Comparison of ENCODE assay signal across 8 cellular contexts in genomic region chr6:47241742-47242482, GRCh38.
DNase-seq lines count a peak whose midpoint lies in the region; ATAC-seq, FAIRE-seq and TF ChIP-seq lines count a peak whose summit lies in the region.

No MANE protein-coding gene starts in this region.

- H3K9ac ChIP-seq in BLaER1 treated with 17β-estradiol and CSF1 and Interleukin-3, amounts not matched to agents 10 nM and 100 nM = peak overlapping the region; percentile 48 to 76 (median 65); a peak in 21 of 22 replicates
- H3K9ac ChIP-seq in GM12878 (ENCODE audit: control insufficient read depth, insufficient read depth, low read length) = peak overlapping the region; percentile 19; the same call in 1 of the 2 replicates
- H3K9ac ChIP-seq in mucosa of stomach (ENCODE audit: low read length) = peak overlapping the region; percentile 17

- 29% methylated on average over 4 of the region's 4 CpGs for WGBS in GM12878 (ENCODE audit: insufficient coverage, insufficient replicate concordance, low lambda C conversion rate, missing lambda C conversion rate)

- H3K27me3 ChIP-seq in BLaER1 treated with 17β-estradiol and CSF1 and Interleukin-3, amounts not matched to agents 10 nM and 100 nM = no peaks in the 10 kb centered on the region
- H3K27me3 ChIP-seq in GM12878 (replicated peaks in 1 of 2; ENCODE audit: control insufficient read depth in 2 of 2, insufficient read depth in 2 of 2, low read length in 1 of 2) (no peaks in the 10 kb centered on the region), mucosa of stomach (ENCODE audit: control insufficient read depth, insufficient read depth, low read length) (no peaks in the 10 kb centered on the region)

- TF ChIP-seq POLR2A in GM12878 (IDR thresholded peaks at IDR 0.05; ENCODE audit: low read depth, low read length) = no peak

- RAD21 ChIA-PET in GM12878 (lab: Charles Lee; ENCODE audit: unreplicated experiment) = interaction anchor here (0.6 to 1.7 kb wide), 10 partner anchors 11 to 492 kb away, joined by 3 to 8 read pairs (median 4); no protein-coding TSS in a partner anchor

- CTCF ChIA-PET in GM12878 (lab: Yijun Ruan, JAX) = interaction anchor here (0.8 to 1.4 kb wide), 5 partner anchors 10 to 389 kb away, joined by 3 to 5 read pairs (median 4); no protein-coding TSS in a partner anchor

- no peaks in the 10 kb centered on the region for H4K20me1 ChIP-seq in BLaER1 treated with 17β-estradiol and CSF1 and Interleukin-3, amounts not matched to agents 10 nM and 100 nM
- H4K20me1 ChIP-seq in GM12878 (ENCODE audit: control insufficient read depth, insufficient read depth) = no peaks in the 10 kb centered on the region

- H2AFZ ChIP-seq in GM12878 (ENCODE audit: control insufficient read depth, low read depth, low read length) = no peak overlapping the region; the same call in none of the 2 replicates

- ATAC-seq in HG03135 (IDR thresholded peaks at IDR 0.05; ENCODE audit: unreplicated experiment) = peak; percentile 2
- ATAC-seq in GM12878 = peak; percentile 6; the same call in 1 of the 3 replicates
- no peak for ATAC-seq in HG03280 (IDR thresholded peaks at IDR 0.05; ENCODE audit: unreplicated experiment)
- no peak for ATAC-seq in GM18502 (IDR thresholded peaks at IDR 0.05; ENCODE audit: poor library complexity, unreplicated experiment)

- no peak for DNase-seq in GM12878 (ENCODE audit: low read depth, low spot score)
- no peak for DNase-seq in NCI-H345 (lab: John Stamatoyannopoulos, UW)
- no peak for DNase-seq in 8988T

- SMC1A ChIA-PET in GM12878 (lab: Charles Lee; ENCODE audit: uncharacterized antibody, unreplicated experiment) = interaction anchor here (0.6 to 1.6 kb wide), 11 partner anchors 8 to 143 kb away, joined by 3 to 4 read pairs (median 3); no protein-coding TSS in a partner anchor

- peaks cover 64 to 86% (median 80%) of the 10 kb centered on the region in 10 experiments for H3K4me1 ChIP-seq in BLaER1 treated with 17β-estradiol and CSF1 and Interleukin-3, amounts not matched to agents 10 nM and 100 nM
- H3K4me1 ChIP-seq in GM12878 (ENCODE audit: control insufficient read depth, insufficient read depth, low read length) = peaks cover 21% of the 10 kb centered on the region
- peaks cover 49% of the 10 kb centered on the region for H3K4me1 ChIP-seq in mucosa of stomach (ENCODE audit: control insufficient read depth, insufficient read depth, low read length)

- in situ Hi-C loops in GM12878 (cut with MboI) = no loop called here

- H3K27ac ChIP-seq in BLaER1 treated with 17β-estradiol and CSF1 and Interleukin-3, amounts not matched to agents 10 nM and 100 nM = peak overlapping the region; percentile 60 to 96 (median 89)
- peak overlapping the region; percentile 60 for H3K27ac ChIP-seq in GM12878 (ENCODE audit: control insufficient read depth, insufficient read depth)

- no peak for TF ChIP-seq CTCF in GM12878 (IDR thresholded peaks at IDR 0.05 in 2 of 3, conservative IDR thresholded peaks at IDR 0.05 in 1 of 3; ENCODE audit: control insufficient read depth in 2 of 3, extremely low read depth in 1 of 3, insufficient read depth in 1 of 3, low read depth in 3 of 3, low read length in 3 of 3)

- BruUV-seq in GM12878 (replicated peaks; lab: Mats Ljungman, UMichigan) = no TSS peak

- peak overlapping the region; percentile 66 to 90 (median 83) for H3K4me2 ChIP-seq in BLaER1 treated with 17β-estradiol and CSF1 and Interleukin-3, amounts not matched to agents 10 nM and 100 nM
- H3K4me2 ChIP-seq in GM12878 (ENCODE audit: control insufficient read depth, insufficient read depth) = peak overlapping the region; percentile 10; the same call in 1 of the 2 replicates

- intact Hi-C loops in GM12878 (cut with micrococcal nuclease; ENCODE audit: unreplicated experiment) = loop anchor here (2.0 kb wide), 1 partner anchor 41 kb away; no protein-coding TSS in a partner anchor

- no peaks in the 10 kb centered on the region for H3K79me2 ChIP-seq in GM12878 (ENCODE audit: control insufficient read depth, insufficient read depth, low read length)

- no peak for TF ChIP-seq EP300 in GM12878 (IDR thresholded peaks at IDR 0.05; ENCODE audit: borderline replicate concordance in 1 of 2, control insufficient read depth in 1 of 2, low read depth in 2 of 2, low read length in 2 of 2)

- H3K9me3 ChIP-seq in BLaER1 treated with 17β-estradiol and CSF1 and Interleukin-3, amounts not matched to agents 10 nM and 100 nM (replicated peaks in 1 of 11) = peaks cover 0 to 6% (median 0%) of the 10 kb centered on the region in 11 experiments; a peak in 4 of 22 replicates
- no peaks in the 10 kb centered on the region for H3K9me3 ChIP-seq in GM12878 (replicated peaks; ENCODE audit: control insufficient read depth, insufficient read depth, low read length)
- H3K9me3 ChIP-seq in mucosa of stomach (ENCODE audit: control insufficient read depth, low read length) = no peaks in the 10 kb centered on the region

- TF ChIP-seq RAD21 in GM12878 (IDR thresholded peaks at IDR 0.05; ENCODE audit: insufficient read depth, low read depth, low read length) = no peak

- FAIRE-seq in GM12878 (lab: Jason Lieb, UNC) = no peak

- H3K4me3 ChIP-seq in BLaER1 treated with 17β-estradiol and CSF1 and Interleukin-3, amounts not matched to agents 10 nM and 100 nM = peak overlapping the region in 2 of 10 experiments; percentile 0 to 27; a peak in 2 of 20 replicates
- H3K4me3 ChIP-seq in GM12878 = no peak overlapping the region
- H3K4me3 ChIP-seq in mucosa of stomach (ENCODE audit: low read length) = no peak overlapping the region

- POLR2A ChIA-PET in GM12878 (lab: Charles Lee) = interaction anchor here (1.1 kb wide), 1 partner anchor 9 kb away, joined by 5 read pairs; no protein-coding TSS in a partner anchor

- peaks cover 0 to 40% (median 12%) of the 10 kb centered on the region in 11 experiments; a peak in 10 of 22 replicates for H3K36me3 ChIP-seq in BLaER1 treated with 17β-estradiol and CSF1 and Interleukin-3, amounts not matched to agents 10 nM and 100 nM
- H3K36me3 ChIP-seq in GM12878 (ENCODE audit: control insufficient read depth in 2 of 2, insufficient read depth in 2 of 2, low read length in 1 of 2) (no peaks in the 10 kb centered on the region), mucosa of stomach (ENCODE audit: control insufficient read depth, insufficient read depth, low read length) (no peaks in the 10 kb centered on the region)

TF ChIP-seq in GM12878, 131 proteins besides CTCF, POLR2A, EP300 and RAD21 (continues in another document):
- TF ChIP-seq SIN3A (IDR thresholded peaks at IDR 0.05; ENCODE audit: low read depth, low read length) (no peak), ZBTB11 (CRISPR knock-in tag; IDR thresholded peaks at IDR 0.05) (no peak), JUND (IDR thresholded peaks at IDR 0.05; ENCODE audit: low read depth, low read length) (no peak), YY1 (IDR thresholded peaks at IDR 0.05; ENCODE audit: low read depth, low read length) (no peak), SRF (IDR thresholded peaks at IDR 0.05; ENCODE audit: low read depth in 2 of 2, low read length in 2 of 2) (no peak), MTA3 (IDR thresholded peaks at IDR 0.05; ENCODE audit: borderline replicate concordance, low read length) (no peak), CHD2 (IDR thresholded peaks at IDR 0.05; ENCODE audit: borderline replicate concordance, low read depth, low read length) (no peak), NFYA (IDR thresholded peaks at IDR 0.05; ENCODE audit: borderline replicate concordance, low read depth, low read length) (no peak)
- TF ChIP-seq, protein P1, sequence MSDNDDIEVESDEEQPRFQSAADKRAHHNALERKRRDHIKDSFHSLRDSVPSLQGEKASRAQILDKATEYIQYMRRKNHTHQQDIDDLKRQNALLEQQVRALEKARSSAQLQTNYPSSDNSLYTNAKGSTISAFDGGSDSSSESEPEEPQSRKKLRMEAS (IDR thresholded peaks at IDR 0.05; ENCODE audit: low read depth, low read length) = no peak

Comparison
In these comparisons a context has a peak if more than half of its experiments do, and no peak if none do; other contexts are left out.
1. ATAC-seq: peak in HG03135 (single experiment) and GM12878 (single experiment); none in HG03280 (single experiment) and GM18502 (single experiment).
2. Peak in every context shown above with its lines, with median percentiles within 50 percentile points of each other: H3K9ac ChIP-seq.